Comparison of ENCODE assay signal across 19 cellular contexts in genomic region chr2:41313082-41313481, GRCh38.
DNase-seq lines count a peak whose midpoint lies in the region; ATAC-seq and TF ChIP-seq lines count a peak whose summit lies in the region.
"Had no signal": no experiment of that assay in that cellular context is flagged by ENCODE, and none has a peak within 500 bp of the region (broad histone marks: within the 10 kb centered on the region; RNA-seq: fewer than 3 reads in every experiment).

No MANE protein-coding gene starts in this region.

- TF ChIP-seq CTCF in PC-9 (conservative IDR thresholded peaks at IDR 0.05) (no peak), glutamatergic neuron (IDR thresholded peaks at IDR 0.05; ENCODE audit: partially characterized antibody, unreplicated experiment) (no peak)
- no peak for TF ChIP-seq CTCF in activated CD8-positive, alpha-beta T cell treated with anti-CD3 and anti-CD28 coated beads for 36 hours (IDR thresholded peaks at IDR 0.05)

- H3K4me1 Mint-ChIP-seq in activated CD8-positive, alpha-beta T cell treated with anti-CD3 and anti-CD28 coated beads for 36 hours (ENCODE audit: low read depth), result no peaks in the 10 kb centered on the region
- no peaks in the 10 kb centered on the region for H3K4me1 Mint-ChIP-seq in T-helper 17 cell
- H3K4me1 Mint-ChIP-seq in glutamatergic neuron (ENCODE audit: low read depth, unreplicated experiment), result no peaks in the 10 kb centered on the region
- H3K4me1 Mint-ChIP-seq: CD14-positive monocyte; CD4-positive, alpha-beta memory T cell had no signal

- H2AFZ ChIP-seq in PC-9, result peak overlapping the region; percentile 31; the same call in 1 of the 2 replicates

- H3K9me3 ChIP-seq in PC-9 (ENCODE audit: insufficient read depth, low read depth) (no peaks in the 10 kb centered on the region), T-helper 17 cell (ENCODE audit: control insufficient read depth, low read length, poor library complexity, severe bottlenecking) (no peaks in the 10 kb centered on the region)
- H3K9me3 ChIP-seq: BLaER1, HAP-1 had no signal

- H3K4me3 Mint-ChIP-seq in activated CD8-positive, alpha-beta T cell treated with anti-CD3 and anti-CD28 coated beads for 36 hours, result no peak overlapping the region
- no peak overlapping the region for H3K4me3 Mint-ChIP-seq in T-helper 17 cell
- H3K4me3 Mint-ChIP-seq in glutamatergic neuron (ENCODE audit: unreplicated experiment), result no peak overlapping the region
- H3K4me3 Mint-ChIP-seq: CD14-positive monocyte; CD4-positive, alpha-beta memory T cell had no signal

- H3K79me2 ChIP-seq in PC-9 (ENCODE audit: low read depth), result no peaks in the 10 kb centered on the region

- peaks cover 2% of the 10 kb centered on the region for H3K27me3 Mint-ChIP-seq in activated CD8-positive, alpha-beta T cell treated with anti-CD3 and anti-CD28 coated beads for 36 hours
- H3K27me3 Mint-ChIP-seq in T-helper 17 cell, result no peaks in the 10 kb centered on the region
- H3K27me3 Mint-ChIP-seq in glutamatergic neuron (ENCODE audit: unreplicated experiment), result no peaks in the 10 kb centered on the region

- H3K27ac ChIP-seq in PC-9, result no peak overlapping the region
- H3K27ac ChIP-seq: 22Rv1, BLaER1 had no signal

- H3K27ac Mint-ChIP-seq in activated CD8-positive, alpha-beta T cell treated with anti-CD3 and anti-CD28 coated beads for 36 hours, result no peak overlapping the region
- H3K27ac Mint-ChIP-seq in T-helper 17 cell, result no peak overlapping the region
- H3K27ac Mint-ChIP-seq in glutamatergic neuron (ENCODE audit: unreplicated experiment), result no peak overlapping the region
- H3K27ac Mint-ChIP-seq: CD14-positive monocyte had no signal

- peaks cover 1% of the 10 kb centered on the region for H3K9me3 Mint-ChIP-seq in activated CD8-positive, alpha-beta T cell treated with anti-CD3 and anti-CD28 coated beads for 36 hours
- peaks cover 4% of the 10 kb centered on the region for H3K9me3 Mint-ChIP-seq in glutamatergic neuron (ENCODE audit: unreplicated experiment)

- no peak overlapping the region for H3K4me3 ChIP-seq in PC-9
- H3K4me3 ChIP-seq: BLaER1, GM12878, HAP-1 had no signal

- no peaks in the 10 kb centered on the region for H3K27me3 ChIP-seq in PC-9 (ENCODE audit: insufficient read depth, low read depth)
- H3K27me3 ChIP-seq: BLaER1 had no signal

- CTCF ChIA-PET in PC-9 (lab: Charles Lee), result interaction anchor here (0.6 kb wide), 1 partner anchor 1365 kb away, joined by 14 read pairs; no protein-coding TSS in a partner anchor
- CTCF ChIA-PET in activated CD8-positive, alpha-beta T cell treated with anti-CD3 and anti-CD28 coated beads for 36 hours (lab: Charles Lee), result no interaction called here

- POLR2A ChIA-PET in PC-9 (lab: Charles Lee; ENCODE audit: unreplicated experiment), result no interaction called here
- POLR2A ChIA-PET in activated CD8-positive, alpha-beta T cell treated with anti-CD3 and anti-CD28 coated beads for 36 hours (lab: Charles Lee), result no interaction called here

- no peaks in the 10 kb centered on the region for H4K20me1 ChIP-seq in PC-9 (ENCODE audit: insufficient read depth)
- H4K20me1 ChIP-seq: BLaER1 had no signal

- no peak overlapping the region for H3K4me2 ChIP-seq in PC-9
- H3K4me2 ChIP-seq: BLaER1 had no signal

- intact Hi-C loops in PC-9 (cut with micrococcal nuclease; ENCODE audit: unreplicated experiment), result no loop called here
- intact Hi-C loops in activated CD8-positive, alpha-beta T cell treated with anti-CD3 and anti-CD28 coated beads for 36 hours (cut with micrococcal nuclease), result no loop called here

- DNase-seq in DMS53 (lab: John Stamatoyannopoulos, UW), result peak; percentile 42
- no peak for DNase-seq in DMS53 treated with DMSO at 0.1 percent for 48 hours (lab: John Stamatoyannopoulos, UW; ENCODE audit: unreplicated experiment)
- DNase-seq in PC-9, result no peak
- peak; percentile 18 for DNase-seq in left kidney (ENCODE audit: low read depth, low spot score)
- no peak for DNase-seq in activated CD8-positive, alpha-beta T cell treated with anti-CD3 and anti-CD28 coated beads for 36 hours
- DNase-seq in T-helper 17 cell, result no peak
- DNase-seq in NCI-H510A treated with DMSO at 0.1 percent for 48 hours (lab: John Stamatoyannopoulos, UW), result no peak
- DNase-seq in glutamatergic neuron, result no peak
- DNase-seq: CD4-positive, alpha-beta memory T cell; DMS153; DND-41; EL; GOT3 had no signal

- no TSS peak for BruUV-seq in PC-9 (replicated peaks; lab: Mats Ljungman, UMichigan)

- no peaks in the 10 kb centered on the region for H3K36me3 Mint-ChIP-seq in activated CD8-positive, alpha-beta T cell treated with anti-CD3 and anti-CD28 coated beads for 36 hours (ENCODE audit: low read depth)
- H3K36me3 Mint-ChIP-seq in T-helper 17 cell (ENCODE audit: low read depth), result no peaks in the 10 kb centered on the region
- no peaks in the 10 kb centered on the region for H3K36me3 Mint-ChIP-seq in glutamatergic neuron (ENCODE audit: unreplicated experiment)
- H3K36me3 Mint-ChIP-seq: CD14-positive monocyte; CD4-positive, alpha-beta memory T cell had no signal

- ATAC-seq in activated CD8-positive, alpha-beta T cell treated with anti-CD3 and anti-CD28 coated beads for 36 hours, result no peak
- ATAC-seq in T-helper 17 cell, result no peak
- ATAC-seq: GM12878, HepG2 had no signal

- no peaks in the 10 kb centered on the region for H3K4me1 ChIP-seq in PC-9 (replicated peaks; ENCODE audit: insufficient read depth)
- H3K4me1 ChIP-seq: BLaER1, HAP-1 had no signal

- no peaks in the 10 kb centered on the region for H3K36me3 ChIP-seq in PC-9 (ENCODE audit: low read depth)
- H3K36me3 ChIP-seq: BLaER1, HAP-1 had no signal

- H3K9me2 ChIP-seq in PC-9 (ENCODE audit: insufficient read depth), result no peaks in the 10 kb centered on the region

- H3F3A ChIP-seq in PC-9 (ENCODE audit: insufficient read depth, low read depth), result no peaks in the 10 kb centered on the region

Comparison
In these comparisons a context has a peak if more than half of its experiments do, and no peak if none do; other contexts are left out.
1. DNase-seq: peak in DMS53 (single experiment) and left kidney (single experiment); none in DMS53 treated with DMSO at 0.1 percent for 48 hours (single experiment), PC-9 (0 of 2), activated CD8-positive, alpha-beta T cell treated with anti-CD3 and anti-CD28 coated beads for 36 hours (single experiment), T-helper 17 cell (0 of 3), NCI-H510A treated with DMSO at 0.1 percent for 48 hours (single experiment) and glutamatergic neuron (single experiment).